ENCODE assay signal across 8 cellular contexts in the genomic region with DNA sequence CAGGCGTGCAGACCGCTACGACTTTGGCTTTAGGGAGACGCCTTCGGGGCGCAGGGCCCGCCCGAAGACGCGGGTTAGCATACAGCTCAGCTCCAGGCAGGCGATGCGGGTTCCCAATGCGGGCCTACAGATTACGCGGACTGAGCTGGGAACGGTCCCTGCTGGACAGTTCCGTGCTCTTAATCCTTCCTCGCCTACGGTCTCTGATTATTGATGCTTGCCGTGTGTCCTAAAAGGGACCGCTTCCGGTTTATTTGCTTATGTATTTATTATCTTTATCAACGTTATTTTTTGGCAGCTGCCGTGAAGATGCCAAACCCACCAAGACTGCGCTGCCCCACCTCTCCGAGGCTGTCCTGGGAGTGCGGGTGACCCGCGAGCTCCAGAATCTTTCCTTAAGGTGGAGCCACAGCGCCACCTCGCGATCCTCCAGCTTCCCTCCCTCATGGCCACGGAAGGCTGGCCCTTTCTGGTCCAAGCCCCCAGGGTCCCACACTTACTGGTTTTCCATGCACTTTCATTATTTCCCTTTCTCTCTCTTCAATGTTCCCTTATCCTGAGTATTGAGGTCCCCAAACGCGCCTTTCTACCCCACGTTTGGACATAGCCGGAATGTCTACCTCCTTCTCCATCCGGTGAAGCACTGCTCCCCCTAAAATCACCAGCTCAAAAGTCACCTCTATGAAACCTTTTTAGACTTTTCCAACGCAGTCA. TPM values are rescaled to one million over a fixed set of nuclear protein-coding genes. Genes with fewer than 3 reads are reported as not detected.
DNase-seq lines count a peak whose midpoint lies in the region; ATAC-seq and TF ChIP-seq lines count a peak whose summit lies in the region.

No MANE protein-coding gene starts in this region.

- H3K4me1 ChIP-seq in lung (ENCODE audit: control insufficient read depth in 2 of 2, insufficient read depth in 2 of 2, low read length in 2 of 2), result peaks cover 0 to 8% of the 10 kb centered on the region in 2 donors

- no peak overlapping the region for H3K27ac ChIP-seq in lung (ENCODE audit: low read depth in 1 of 2, low read length in 1 of 2)

- peaks cover 4% of the 10 kb centered on the region for H3K27me3 ChIP-seq in lung (ENCODE audit: control insufficient read depth, insufficient read depth)

- H3K4me3 ChIP-seq in lung, result no peak overlapping the region

- no peaks in the 10 kb centered on the region for H3K36me3 ChIP-seq in lung (ENCODE audit: control insufficient read depth in 2 of 2, insufficient read depth in 2 of 2, low read length in 2 of 2)

- ATAC-seq in HG02798 (IDR thresholded peaks at IDR 0.05; ENCODE audit: poor library complexity, unreplicated experiment) (peak; percentile 66), lung (ENCODE audit: insufficient read depth, low FRiP score) (peak; percentile 79)

- TF ChIP-seq CTCF in lung (IDR thresholded peaks at IDR 0.05; ENCODE audit: control extremely low read depth, extremely low read depth), result peak; percentile 80

- DNase-seq in SIG-M5 treated with dmso at 0.1 percent for 504 hours (lab: John Stamatoyannopoulos, UW; ENCODE audit: unreplicated experiment) (peak; percentile 25), SIG-M5 (lab: John Stamatoyannopoulos, UW) (no peak), NCI-H2107 treated with DMSO at 0.1 percent for 48 hours (lab: John Stamatoyannopoulos, UW; ENCODE audit: unreplicated experiment) (peak; percentile 58), dermis blood vessel endothelial cell (peak; percentile 84), lung (ENCODE audit: low spot score) (peak; percentile 71)
- DNase-seq in activated CD4-positive, alpha-beta T cell treated with anti-CD3 and anti-CD28 coated beads for 48 hours, result peak; percentile 84
- peak; percentile 43 for DNase-seq in stimulated activated CD8-positive, alpha-beta memory T cell treated with anti-CD3 and anti-CD28 coated beads, Interleukin-12 subunit alpha, Interleukin-12 subunit beta, amount 100 ng/mL, for 4 hours (ENCODE audit: low read depth)

- H3K9me3 ChIP-seq in lung (ENCODE audit: control insufficient read depth in 2 of 2, insufficient read depth in 1 of 2, low read length in 1 of 2), result no peaks in the 10 kb centered on the region

- WGBS in lung, 2 donors, result 4 to 5% methylated on average over 39 of the region's 39 CpGs

RNA-seq across cellular contexts. Expression of a gene that starts 7.0 kb away (rescaled TPM):
- total RNA-seq in dermis blood vessel endothelial cell (3.6 and 4.4 TPM in 2 replicates), lung (10 to 100 TPM in 1 of 2 donors, 1 to 10 TPM in 1; 9.3 to 10.4 TPM)
- polyA plus RNA-seq in lung, result 1 to 10 TPM in 1 of 2 donors, under 1 TPM in 1; 0.80 to 2.5 TPM
